ENCODE assay signal across 13 cellular contexts in genomic region chr15:67092726-67093125, GRCh38. TPM values are rescaled to one million over a fixed set of nuclear protein-coding genes. Genes with fewer than 3 reads are reported as not detected.
DNase-seq lines count a peak whose midpoint lies in the region; ATAC-seq, FAIRE-seq and TF ChIP-seq lines count a peak whose summit lies in the region.
"Had no signal": no experiment of that assay in that cellular context is flagged by ENCODE, and none has a peak within 500 bp of the region (broad histone marks: within the 10 kb centered on the region; RNA-seq: fewer than 3 reads in every experiment).

No MANE protein-coding gene starts in this region.

- H3K9me3 ChIP-seq in AG04450 (ENCODE audit: control insufficient read depth, insufficient read depth, low read length) (no peaks in the 10 kb centered on the region), DOHH2 (ENCODE audit: control insufficient read depth, insufficient read depth, low read length) (no peaks in the 10 kb centered on the region)
- H3K9me3 ChIP-seq: Caco-2 had no signal

- FAIRE-seq in H54 (lab: Jason Lieb, UNC) = no peak

- H3K27me3 Mint-ChIP-seq in T-cell = no peaks in the 10 kb centered on the region
- no peaks in the 10 kb centered on the region for H3K27me3 Mint-ChIP-seq in memory B cell

- TF ChIP-seq CTCF in AG04450 (IDR thresholded peaks at IDR 0.05; ENCODE audit: low read depth, low read length) (no peak), DOHH2 (IDR thresholded peaks at IDR 0.05; ENCODE audit: low read depth, low read length, poor library complexity, severe bottlenecking) (no peak)

- H3K79me2 ChIP-seq in DOHH2 (ENCODE audit: control insufficient read depth, low read length) = peaks cover 62% of the 10 kb centered on the region

- H3K4me1 Mint-ChIP-seq in T-cell (peaks cover 55 to 99% (median 94%) of the 10 kb centered on the region in 3 donors), memory B cell (peaks cover 76% of the 10 kb centered on the region)

- H3K36me3 Mint-ChIP-seq in T-cell (peaks cover 34% of the 10 kb centered on the region), memory B cell (peaks cover 10% of the 10 kb centered on the region)

- H3K27ac ChIP-seq in AG04450 (ENCODE audit: low read depth, low read length) = peak overlapping the region; percentile 21
- peak overlapping the region; percentile 46 for H3K27ac ChIP-seq in DOHH2 (ENCODE audit: low read depth, low read length)

- H3K4me1 ChIP-seq in DOHH2 (ENCODE audit: control insufficient read depth, low read length) = peaks cover 65% of the 10 kb centered on the region

- DNase-seq in AG04450 (ENCODE audit: low read depth, low spot score) (no peak), T-cell (no peak), memory B cell (ENCODE audit: low spot score in 2 of 2) (no peak), NCI-H526 (lab: John Stamatoyannopoulos, UW) (no peak), H54 (ENCODE audit: insufficient read length, low spot score) (no peak)
- DNase-seq: activated CD4-positive, CD25-positive, alpha-beta regulatory T cell; activated naive CD4-positive, alpha-beta T cell treated with anti-CD3 and anti-CD28 coated beads, Interleukin-2, amount 50 U/mL, for 16 hours; Caco-2; NCI-H1092; occipital lobe had no signal

- no peaks in the 10 kb centered on the region; the same call in 1 of the 2 replicates for H4K20me1 ChIP-seq in DOHH2 (ENCODE audit: control insufficient read depth, insufficient read depth, low read depth, low read length)

- CTCF ChIA-PET in AG04450 (lab: Charles Lee) = interaction anchor here (1.5 kb wide), 1 partner anchor 341 kb away, joined by 3 read pairs; no protein-coding TSS in a partner anchor
- CTCF ChIA-PET in T-cell (lab: Charles Lee) = interaction anchor here in 1 of 2 donors (0.9 kb wide), 1 partner anchor 31 kb away, joined by 3 read pairs; no protein-coding TSS in a partner anchor

- H3F3A ChIP-seq in DOHH2 (ENCODE audit: control insufficient read depth, insufficient read depth) = no peaks in the 10 kb centered on the region

- no peaks in the 10 kb centered on the region for H3K9me3 Mint-ChIP-seq in T-cell
- H3K9me3 Mint-ChIP-seq in memory B cell = no peaks in the 10 kb centered on the region

- H3K4me3 ChIP-seq in AG04450 (ENCODE audit: low read depth, low read length) (no peak overlapping the region), DOHH2 (ENCODE audit: low read length) (peak overlapping the region; percentile 59)

- peak overlapping the region; percentile 86 for H3K4me2 ChIP-seq in DOHH2 (ENCODE audit: low read length)

- H3K4me3 Mint-ChIP-seq in T-cell = no peak overlapping the region
- H3K4me3 Mint-ChIP-seq in memory B cell = peak overlapping the region; percentile 73

- H3K36me3 ChIP-seq in DOHH2 (ENCODE audit: control insufficient read depth, low read length) = peaks cover 12% of the 10 kb centered on the region

- TF ChIP-seq POLR2A in H54 (IDR thresholded peaks at IDR 0.05; ENCODE audit: low read depth, low read length) = no peak

- H3K27ac Mint-ChIP-seq in T-cell (peak overlapping the region; percentile 77 to 82), memory B cell (peak overlapping the region; percentile 97)

- ATAC-seq in T-cell (replicated peaks in 1 of 4) = no peak
- no peak for ATAC-seq in memory B cell (ENCODE audit: low read depth)
- ATAC-seq in GM18868 (IDR thresholded peaks at IDR 0.05; ENCODE audit: unreplicated experiment) = no peak
- no peak for ATAC-seq in HG02973 (IDR thresholded peaks at IDR 0.05; ENCODE audit: unreplicated experiment)

- no peaks in the 10 kb centered on the region for H3K9me2 ChIP-seq in DOHH2 (replicated peaks; ENCODE audit: control insufficient read depth, low read length)

- H3K27me3 ChIP-seq in AG04450 (ENCODE audit: control insufficient read depth, insufficient read depth, low read length) (no peaks in the 10 kb centered on the region), DOHH2 (ENCODE audit: control insufficient read depth, low read length) (no peaks in the 10 kb centered on the region)

- POLR2A ChIA-PET in AG04450 (lab: Yijun Ruan, JAX) = no interaction called here
- POLR2A ChIA-PET in T-cell (lab: Charles Lee) = interaction anchor here in 1 of 2 donors (0.5 kb wide), 1 partner anchor 9 kb away, joined by 5 read pairs; no protein-coding TSS in a partner anchor

RNA-seq across cellular contexts. Expression of gene SMAD3, which starts 27.3 kb away (rescaled TPM):
- 115 and 138 TPM in 2 replicates for polyA plus RNA-seq in AG04450 (2011; rRNA removed)
- 168 and 203 TPM in 2 replicates for polyA minus RNA-seq in AG04450 (2011; rRNA and poly(A)+ RNA removed)
- 100 to 1,000 TPM in 3 of 5 donors, 10 to 100 TPM in 2; 55.4 to 159 (median 110) TPM for total RNA-seq in T-cell
